8 cellular contexts compared by ENCODE assay signal in the genomic region with DNA sequence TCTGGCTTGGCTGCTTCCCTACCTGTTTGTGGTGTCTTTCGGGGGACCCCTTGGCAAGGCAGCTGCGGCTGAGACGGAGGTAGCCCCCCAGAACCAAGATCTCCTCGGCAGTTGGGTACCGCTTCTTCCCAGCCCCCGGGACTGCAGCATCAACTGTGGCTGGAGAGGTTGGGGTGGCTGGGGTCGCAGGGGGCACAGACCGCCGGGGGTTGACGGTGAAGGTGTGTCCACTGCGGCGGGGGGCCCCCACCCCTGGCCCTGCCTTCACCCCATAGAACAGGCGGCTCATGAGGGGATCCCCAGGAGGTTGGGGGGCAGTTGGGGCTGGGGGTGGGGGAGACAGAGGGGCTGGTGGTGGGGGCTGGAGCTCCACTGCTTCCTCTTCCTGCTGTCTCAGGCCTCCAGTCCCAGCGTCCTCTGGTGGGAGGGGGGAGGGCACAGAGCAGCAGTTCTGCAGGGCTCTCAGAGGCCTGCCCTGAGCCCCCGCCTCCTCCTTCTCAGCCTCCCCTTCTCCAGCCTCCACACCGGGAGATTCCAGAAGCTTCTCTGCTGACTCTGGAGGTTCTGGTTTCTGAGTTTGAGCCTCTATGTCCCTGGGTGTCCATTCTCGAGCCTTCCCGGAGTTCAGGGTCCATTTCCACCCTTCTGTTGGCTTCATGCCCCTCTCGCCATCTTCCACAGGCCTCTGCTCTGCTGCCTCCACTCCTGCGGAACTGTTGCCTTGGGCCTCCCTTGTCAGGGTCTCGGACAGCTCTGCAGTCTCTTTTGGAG. TPM values are rescaled to one million over a fixed set of nuclear protein-coding genes. Genes with fewer than 3 reads are reported as not detected.
DNase-seq lines count a peak whose midpoint lies in the region; ATAC-seq and TF ChIP-seq lines count a peak whose summit lies in the region.

No MANE protein-coding gene starts in this region.

- peak overlapping the region; percentile 99 for H3K27ac ChIP-seq in esophagus (ENCODE audit: low read depth in 2 of 2, low read length in 1 of 2)
- peak overlapping the region; percentile 92 for H3K27ac ChIP-seq in vagina

- H3K36me3 Mint-ChIP-seq in activated CD8-positive, alpha-beta T cell treated with anti-CD3 and anti-CD28 coated beads for 36 hours (ENCODE audit: low read depth) = peaks cover 79% of the 10 kb centered on the region
- H3K36me3 Mint-ChIP-seq in natural killer cell treated with Interleukin-12 subunit alpha and Interleukin-12 subunit beta and Interleukin-15 and Interleukin-18, amount 100 ng/mL, for 72 hours = peaks cover 51% of the 10 kb centered on the region

- no peaks in the 10 kb centered on the region for H3K9me3 Mint-ChIP-seq in activated CD8-positive, alpha-beta T cell treated with anti-CD3 and anti-CD28 coated beads for 36 hours
- no peaks in the 10 kb centered on the region for H3K9me3 Mint-ChIP-seq in natural killer cell treated with Interleukin-12 subunit alpha and Interleukin-12 subunit beta and Interleukin-15 and Interleukin-18, amount 100 ng/mL, for 72 hours

- H3K27me3 Mint-ChIP-seq in activated CD8-positive, alpha-beta T cell treated with anti-CD3 and anti-CD28 coated beads for 36 hours = no peaks in the 10 kb centered on the region
- H3K27me3 Mint-ChIP-seq in natural killer cell treated with Interleukin-12 subunit alpha and Interleukin-12 subunit beta and Interleukin-15 and Interleukin-18, amount 100 ng/mL, for 72 hours = no peaks in the 10 kb centered on the region

- POLR2A ChIA-PET in activated CD8-positive, alpha-beta T cell treated with anti-CD3 and anti-CD28 coated beads for 36 hours (lab: Charles Lee) = interaction anchor here (1.1 to 15.7 kb wide), 8 partner anchors 36 to 191 kb away, joined by 3 to 500 read pairs (median 4); a partner anchor contains a TSS

- TF ChIP-seq CTCF in activated CD8-positive, alpha-beta T cell treated with anti-CD3 and anti-CD28 coated beads for 36 hours (IDR thresholded peaks at IDR 0.05) = no peak
- TF ChIP-seq CTCF in vagina (IDR thresholded peaks at IDR 0.05) = no peak

- H3K4me3 Mint-ChIP-seq in activated CD8-positive, alpha-beta T cell treated with anti-CD3 and anti-CD28 coated beads for 36 hours = peak overlapping the region; percentile 88
- H3K4me3 Mint-ChIP-seq in natural killer cell treated with Interleukin-12 subunit alpha and Interleukin-12 subunit beta and Interleukin-15 and Interleukin-18, amount 100 ng/mL, for 72 hours = peak overlapping the region; percentile 100

- peak overlapping the region; percentile 95 for H3K27ac Mint-ChIP-seq in activated CD8-positive, alpha-beta T cell treated with anti-CD3 and anti-CD28 coated beads for 36 hours
- peak overlapping the region; percentile 98 for H3K27ac Mint-ChIP-seq in natural killer cell treated with Interleukin-12 subunit alpha and Interleukin-12 subunit beta and Interleukin-15 and Interleukin-18, amount 100 ng/mL, for 72 hours

- H3K4me1 ChIP-seq in esophagus (ENCODE audit: control insufficient read depth in 2 of 2, insufficient read depth in 2 of 2, low read length in 1 of 2) (peaks cover 2 to 20% of the 10 kb centered on the region in 2 donors), vagina (peaks cover 86% of the 10 kb centered on the region)

- CTCF ChIA-PET in activated CD8-positive, alpha-beta T cell treated with anti-CD3 and anti-CD28 coated beads for 36 hours (lab: Charles Lee) = interaction anchor here (18.6 kb wide), 1 partner anchor 45 kb away, joined by 704 read pairs; a partner anchor contains a TSS

- no peaks in the 10 kb centered on the region for H3K9me3 ChIP-seq in esophagus (ENCODE audit: control insufficient read depth in 2 of 2, insufficient read depth in 1 of 2, low read depth in 1 of 2, low read length in 1 of 2)
- H3K9me3 ChIP-seq in vagina = no peaks in the 10 kb centered on the region

- 6 to 17% methylated on average over 21 of the region's 21 CpGs for WGBS in esophagus, 2 donors

- H3K27me3 ChIP-seq in esophagus (ENCODE audit: control insufficient read depth in 1 of 2, insufficient read depth in 2 of 2, low read length in 2 of 2) (no peaks in the 10 kb centered on the region), vagina (no peaks in the 10 kb centered on the region)

- H3K36me3 ChIP-seq in esophagus (ENCODE audit: control insufficient read depth in 2 of 2, insufficient read depth in 2 of 2, low read length in 1 of 2) = peaks cover 3 to 4% of the 10 kb centered on the region in 2 donors
- no peaks in the 10 kb centered on the region for H3K36me3 ChIP-seq in vagina

- peaks cover 21% of the 10 kb centered on the region for H3K4me1 Mint-ChIP-seq in activated CD8-positive, alpha-beta T cell treated with anti-CD3 and anti-CD28 coated beads for 36 hours (ENCODE audit: low read depth)
- H3K4me1 Mint-ChIP-seq in natural killer cell treated with Interleukin-12 subunit alpha and Interleukin-12 subunit beta and Interleukin-15 and Interleukin-18, amount 100 ng/mL, for 72 hours (ENCODE audit: low read depth in 2 of 2) = peaks cover 60 to 68% of the 10 kb centered on the region in 2 donors

- peak overlapping the region; percentile 77 to 79 for H3K4me3 ChIP-seq in esophagus (ENCODE audit: low read depth in 1 of 2, low read length in 2 of 2)
- H3K4me3 ChIP-seq in vagina = peak overlapping the region; percentile 93 to 97

- intact Hi-C loops in activated CD8-positive, alpha-beta T cell treated with anti-CD3 and anti-CD28 coated beads for 36 hours (cut with micrococcal nuclease) = loop anchor here (5.0 kb wide), 2 partner anchors 67 to 128 kb away; a partner anchor contains a TSS
- intact Hi-C loops in vagina (cut with DNase I) = loop anchor here (10.0 kb wide), 2 partner anchors 70 to 200 kb away; a partner anchor contains a TSS

- DNase-seq in AG20443 (ENCODE audit: low spot score) (peak; percentile 32), KBM-7 (peak; percentile 72), vagina (ENCODE audit: extremely low spot score in 2 of 2) (no peak), NCI-H1694 (lab: John Stamatoyannopoulos, UW) (no peak), NCI-H1436 (lab: John Stamatoyannopoulos, UW) (no peak)
- DNase-seq in activated CD8-positive, alpha-beta T cell treated with anti-CD3 and anti-CD28 coated beads for 36 hours = peak; percentile 83
- DNase-seq in natural killer cell treated with Interleukin-12 subunit alpha and Interleukin-12 subunit beta and Interleukin-15 and Interleukin-18, amount 100 ng/mL, for 72 hours (ENCODE audit: low spot score) = peak; percentile 80

- in situ Hi-C loops in KBM-7 (cut with MboI; ENCODE audit: low pct_unique_long_range_greater_than_20kb, low sequenced_read_pairs) = no loop called here

- ATAC-seq in activated CD8-positive, alpha-beta T cell treated with anti-CD3 and anti-CD28 coated beads for 36 hours = no peak
- ATAC-seq in natural killer cell treated with Interleukin-12 subunit alpha and Interleukin-12 subunit beta and Interleukin-15 and Interleukin-18, amount 100 ng/mL, for 72 hours = no peak

- TF ChIP-seq POLR2A in vagina (IDR thresholded peaks at IDR 0.05) = no peak

RNA-seq across cellular contexts. Expression of a gene that starts 1.9 kb away (rescaled TPM):
- 100 to 1,000 TPM; 174 to 177 TPM for total RNA-seq in activated CD8-positive, alpha-beta T cell treated with anti-CD3 and anti-CD28 coated beads for 36 hours
- 10 to 100 TPM; 22.1 to 22.4 TPM for polyA plus RNA-seq in esophagus
- total RNA-seq in natural killer cell treated with Interleukin-12 subunit alpha and Interleukin-12 subunit beta and Interleukin-15 and Interleukin-18, amount 100 ng/mL, for 72 hours = 100 to 1,000 TPM; 168 to 271 TPM
- 42.5 TPM for total RNA-seq in vagina

RNA-seq across cellular contexts. Expression of a gene that starts 6.2 kb away (rescaled TPM):
- total RNA-seq in activated CD8-positive, alpha-beta T cell treated with anti-CD3 and anti-CD28 coated beads for 36 hours = 10 to 100 TPM; 21.0 to 22.0 TPM
- polyA plus RNA-seq in esophagus = 10 to 100 TPM; 14.2 to 15.4 TPM
- total RNA-seq in natural killer cell treated with Interleukin-12 subunit alpha and Interleukin-12 subunit beta and Interleukin-15 and Interleukin-18, amount 100 ng/mL, for 72 hours = 10 to 100 TPM; 11.7 to 24.2 TPM
- total RNA-seq in vagina = 6.1 TPM

RNA-seq across cellular contexts. Expression of a gene that starts 11.8 kb away (rescaled TPM):
- 10 to 100 TPM; 31.1 to 31.3 TPM for total RNA-seq in activated CD8-positive, alpha-beta T cell treated with anti-CD3 and anti-CD28 coated beads for 36 hours
- 10 to 100 TPM; 19.8 to 27.5 TPM for polyA plus RNA-seq in esophagus
- total RNA-seq in natural killer cell treated with Interleukin-12 subunit alpha and Interleukin-12 subunit beta and Interleukin-15 and Interleukin-18, amount 100 ng/mL, for 72 hours = 10 to 100 TPM; 50.7 to 64.2 TPM
- 24.8 TPM for total RNA-seq in vagina

RNA-seq across cellular contexts. Expression of a gene that starts 32.5 kb away (rescaled TPM):
- total RNA-seq in activated CD8-positive, alpha-beta T cell treated with anti-CD3 and anti-CD28 coated beads for 36 hours = 10 to 100 TPM; 80.4 to 90.7 TPM
- polyA plus RNA-seq in esophagus = 1 to 10 TPM; 5.9 to 8.1 TPM
- 100 to 1,000 TPM in 1 of 2 donors, 10 to 100 TPM in 1; 64.1 to 118 TPM for total RNA-seq in natural killer cell treated with Interleukin-12 subunit alpha and Interleukin-12 subunit beta and Interleukin-15 and Interleukin-18, amount 100 ng/mL, for 72 hours
- 12.3 TPM for total RNA-seq in vagina

RNA-seq across cellular contexts. Expression of a gene that starts 35.6 kb away (rescaled TPM):
- total RNA-seq in activated CD8-positive, alpha-beta T cell treated with anti-CD3 and anti-CD28 coated beads for 36 hours = 1,000 to 10,000 TPM; 1,556 to 1,579 TPM
- 100 to 1,000 TPM; 142 to 313 TPM for polyA plus RNA-seq in esophagus
- 1,000 to 10,000 TPM in 1 of 2 donors, 100 to 1,000 TPM in 1; 938 to 1,043 TPM for total RNA-seq in natural killer cell treated with Interleukin-12 subunit alpha and Interleukin-12 subunit beta and Interleukin-15 and Interleukin-18, amount 100 ng/mL, for 72 hours
- total RNA-seq in vagina = 293 TPM

Comparison
In these comparisons a context has a peak if more than half of its experiments do, and no peak if none do; other contexts are left out.
1. DNase-seq: peak in AG20443 (single experiment), KBM-7 (single experiment), activated CD8-positive, alpha-beta T cell treated with anti-CD3 and anti-CD28 coated beads for 36 hours (single experiment) and natural killer cell treated with Interleukin-12 subunit alpha and Interleukin-12 subunit beta and Interleukin-15 and Interleukin-18, amount 100 ng/mL, for 72 hours (single experiment); none in vagina (0 of 2), NCI-H1694 (single experiment) and NCI-H1436 (single experiment).